8 cellular contexts compared by ENCODE assay signal in genomic region chr17:17683710-17684365, GRCh38. TPM values are rescaled to one million over a fixed set of nuclear protein-coding genes. Genes with fewer than 3 reads are reported as not detected.
A peak's percentile ranks its signal among the peaks of the same experiment; 100 is the strongest.
DNase-seq lines count a peak whose midpoint lies in the region; ATAC-seq, FAIRE-seq and TF ChIP-seq lines count a peak whose summit lies in the region.

No MANE protein-coding gene starts in this region.

- ATAC-seq in activated naive CD8-positive, alpha-beta T cell treated with anti-CD3 and anti-CD28 coated beads, Interleukin-2, amount 10 ng/mL, durations not matched to agents 7 days and 5 days (ENCODE audit: low read depth) = no peak
- ATAC-seq in thoracic aorta (ENCODE audit: insufficient number of reproducible peaks, low FRiP score, low read depth) = no peak

- peak overlapping the region; percentile 54 to 75 for H3K9ac ChIP-seq in kidney (ENCODE audit: low read length in 2 of 2)

- intact Hi-C loops in kidney (cut with DNase I) = loop anchor here (5.0 kb wide), 1 partner anchor 178 kb away; no protein-coding TSS in a partner anchor

- H3K36me3 ChIP-seq in kidney (ENCODE audit: control insufficient read depth in 1 of 2, insufficient read depth in 2 of 2, low read length in 2 of 2) (no peaks in the 10 kb centered on the region), thoracic aorta (no peaks in the 10 kb centered on the region)

- H3K4me1 Mint-ChIP-seq in activated CD4-positive, alpha-beta T cell treated with anti-CD3 and anti-CD28 coated beads, Interleukin-2, amount 10 ng/mL, durations not matched to agents 7 days and 5 days = peaks cover 30% of the 10 kb centered on the region
- peaks cover 24% of the 10 kb centered on the region for H3K4me1 Mint-ChIP-seq in activated naive CD8-positive, alpha-beta T cell treated with anti-CD3 and anti-CD28 coated beads, Interleukin-2, amount 10 ng/mL, durations not matched to agents 7 days and 5 days

- H3K27ac Mint-ChIP-seq in activated CD4-positive, alpha-beta T cell treated with anti-CD3 and anti-CD28 coated beads, Interleukin-2, amount 10 ng/mL, durations not matched to agents 7 days and 5 days = peak overlapping the region; percentile 92
- H3K27ac Mint-ChIP-seq in activated naive CD8-positive, alpha-beta T cell treated with anti-CD3 and anti-CD28 coated beads, Interleukin-2, amount 10 ng/mL, durations not matched to agents 7 days and 5 days = peak overlapping the region; percentile 85

- no peaks in the 10 kb centered on the region for H3K9me3 Mint-ChIP-seq in activated CD4-positive, alpha-beta T cell treated with anti-CD3 and anti-CD28 coated beads, Interleukin-2, amount 10 ng/mL, durations not matched to agents 7 days and 5 days
- H3K9me3 Mint-ChIP-seq in activated naive CD8-positive, alpha-beta T cell treated with anti-CD3 and anti-CD28 coated beads, Interleukin-2, amount 10 ng/mL, durations not matched to agents 7 days and 5 days = no peaks in the 10 kb centered on the region

- H3K4me1 ChIP-seq in kidney (ENCODE audit: control insufficient read depth in 1 of 2, insufficient read depth in 1 of 2, low read depth in 1 of 2, low read length in 2 of 2) (peaks cover 22 to 24% of the 10 kb centered on the region in 2 donors), thoracic aorta (ENCODE audit: control insufficient read depth in 1 of 2, low read depth in 2 of 2) (peaks cover 8 to 23% of the 10 kb centered on the region in 2 donors)

- no peak for TF ChIP-seq POLR2A in GM12892 (IDR thresholded peaks at IDR 0.05; ENCODE audit: low read depth, low read length)

- H3K36me3 Mint-ChIP-seq in activated CD4-positive, alpha-beta T cell treated with anti-CD3 and anti-CD28 coated beads, Interleukin-2, amount 10 ng/mL, durations not matched to agents 7 days and 5 days (ENCODE audit: low read depth) = no peaks in the 10 kb centered on the region
- peaks cover 3% of the 10 kb centered on the region for H3K36me3 Mint-ChIP-seq in activated naive CD8-positive, alpha-beta T cell treated with anti-CD3 and anti-CD28 coated beads, Interleukin-2, amount 10 ng/mL, durations not matched to agents 7 days and 5 days

- POLR2A ChIA-PET in activated CD4-positive, alpha-beta T cell treated with anti-CD3 and anti-CD28 coated beads, Interleukin-2, amount 10 ng/mL, durations not matched to agents 7 days and 5 days (lab: Charles Lee) = no interaction called here
- POLR2A ChIA-PET in activated naive CD8-positive, alpha-beta T cell treated with anti-CD3 and anti-CD28 coated beads, Interleukin-2, amount 10 ng/mL, durations not matched to agents 7 days and 5 days (lab: Charles Lee) = interaction anchor here (1.1 to 3.6 kb wide), 4 partner anchors 9 to 165 kb away, joined by 3 to 39 read pairs (median 10); partner anchors contain the start of gene SREBF1

- CTCF ChIA-PET in activated CD4-positive, alpha-beta T cell treated with anti-CD3 and anti-CD28 coated beads, Interleukin-2, amount 10 ng/mL, durations not matched to agents 7 days and 5 days (lab: Charles Lee) = interaction anchor here (0.6 to 1.7 kb wide), 6 partner anchors 12 to 385 kb away, joined by 3 to 4 read pairs (median 3); no protein-coding TSS in a partner anchor

- DNase-seq in activated CD4-positive, alpha-beta T cell treated with anti-CD3 and anti-CD28 coated beads, Interleukin-2, amount 10 ng/mL, durations not matched to agents 7 days and 5 days = no peak
- DNase-seq in activated CD4-positive, alpha-beta T cell treated with anti-CD3 and anti-CD28 coated beads, Interleukin-2, amount 50 U/mL, for 1 hour = no peak
- DNase-seq in activated naive CD8-positive, alpha-beta T cell treated with anti-CD3 and anti-CD28 coated beads, Interleukin-2, amount 10 ng/mL, durations not matched to agents 7 days and 5 days = no peak
- DNase-seq in kidney (no peak), thoracic aorta (ENCODE audit: low spot score) (no peak), inferior parietal cortex (ENCODE audit: extremely low spot score) (no peak), GM12892 (ENCODE audit: insufficient read length) (no peak), CD1c-positive myeloid dendritic cell (ENCODE audit: extremely low spot score) (no peak)

- no peaks in the 10 kb centered on the region for H3K27me3 ChIP-seq in thoracic aorta (replicated peaks; ENCODE audit: insufficient read depth)

- H3K27me3 Mint-ChIP-seq in activated CD4-positive, alpha-beta T cell treated with anti-CD3 and anti-CD28 coated beads, Interleukin-2, amount 10 ng/mL, durations not matched to agents 7 days and 5 days = peaks cover 5% of the 10 kb centered on the region
- peaks cover 3% of the 10 kb centered on the region for H3K27me3 Mint-ChIP-seq in activated naive CD8-positive, alpha-beta T cell treated with anti-CD3 and anti-CD28 coated beads, Interleukin-2, amount 10 ng/mL, durations not matched to agents 7 days and 5 days

- H3K9me3 ChIP-seq in kidney (ENCODE audit: control insufficient read depth in 1 of 2, low read length in 2 of 2) (no peaks in the 10 kb centered on the region), thoracic aorta (no peaks in the 10 kb centered on the region)

- TF ChIP-seq CTCF in kidney (IDR thresholded peaks at IDR 0.05; ENCODE audit: borderline replicate concordance, extremely low read depth, insufficient read depth) = no peak
- TF ChIP-seq CTCF in thoracic aorta (IDR thresholded peaks at IDR 0.05) = no peak

- H3K4me3 Mint-ChIP-seq in activated CD4-positive, alpha-beta T cell treated with anti-CD3 and anti-CD28 coated beads, Interleukin-2, amount 10 ng/mL, durations not matched to agents 7 days and 5 days = peak overlapping the region; percentile 84
- H3K4me3 Mint-ChIP-seq in activated naive CD8-positive, alpha-beta T cell treated with anti-CD3 and anti-CD28 coated beads, Interleukin-2, amount 10 ng/mL, durations not matched to agents 7 days and 5 days = peak overlapping the region; percentile 90

- peak overlapping the region in 1 of 2 donors; percentile 71 for H3K4me3 ChIP-seq in kidney (ENCODE audit: low read length in 2 of 2)
- H3K4me3 ChIP-seq in thoracic aorta = no peak overlapping the region

- FAIRE-seq in kidney (lab: Jason Lieb, UNC) = no peak
- no peak for FAIRE-seq in GM12892 (lab: Jason Lieb, UNC)

- H3K27ac ChIP-seq in kidney (ENCODE audit: low read depth in 2 of 2, low read length in 2 of 2) (peak overlapping the region; percentile 93), thoracic aorta (peak overlapping the region; percentile 87 to 89)

RNA-seq across cellular contexts. Expression of gene RAI1, which starts 2.6 kb away (rescaled TPM):
- 10 to 100 TPM; 18.1 to 18.5 TPM for total RNA-seq in activated CD4-positive, alpha-beta T cell treated with anti-CD3 and anti-CD28 coated beads, Interleukin-2, amount 10 ng/mL, durations not matched to agents 7 days and 5 days
- 10 to 100 TPM; 25.0 to 25.5 TPM for total RNA-seq in activated naive CD8-positive, alpha-beta T cell treated with anti-CD3 and anti-CD28 coated beads, Interleukin-2, amount 10 ng/mL, durations not matched to agents 7 days and 5 days
- total RNA-seq in kidney (50.5 TPM), thoracic aorta (10 to 100 TPM; 21.0 to 31.5 TPM)
- 6.7 TPM for polyA plus RNA-seq in kidney (ENCODE audit: insufficient read depth, low read depth, low replicate concordance)
- polyA plus RNA-seq in GM12892 (2012; ENCODE audit: missing spikeins) = 5.7 TPM
